ENCODE assay signal across 12 cellular contexts in genomic region chr7:105354383-105354782, GRCh38. TPM values are rescaled to one million over a fixed set of nuclear protein-coding genes. Genes with fewer than 3 reads are reported as not detected.
A peak's percentile ranks its signal among the peaks of the same experiment; 100 is the strongest.
DNase-seq lines count a peak whose midpoint lies in the region; ATAC-seq and TF ChIP-seq lines count a peak whose summit lies in the region.
"Had no signal": no experiment of that assay in that cellular context is flagged by ENCODE, and none has a peak within 500 bp of the region (broad histone marks: within the 10 kb centered on the region; RNA-seq: fewer than 3 reads in every experiment).

No MANE protein-coding gene starts in this region.

- H3K27ac Mint-ChIP-seq in CD8-positive, alpha-beta T cell = peak overlapping the region; percentile 89
- H3K27ac Mint-ChIP-seq in brain = peak overlapping the region in 3 of 5 experiments; percentile 13 to 32 (median 19)

- no peak overlapping the region for H3K4me3 Mint-ChIP-seq in CD8-positive, alpha-beta T cell
- H3K4me3 Mint-ChIP-seq in brain = no peak overlapping the region

- POLR2A ChIA-PET in CD8-positive, alpha-beta T cell (lab: Charles Lee) = no interaction called here

- no peaks in the 10 kb centered on the region for H3K36me3 ChIP-seq in CD8-positive, alpha-beta T cell (ENCODE audit: insufficient read depth, low read length)
- H3K36me3 ChIP-seq in neutrophil (no peaks in the 10 kb centered on the region), right atrium auricular region (no peaks in the 10 kb centered on the region)

- no peaks in the 10 kb centered on the region for H3K27me3 ChIP-seq in CD8-positive, alpha-beta T cell (ENCODE audit: insufficient read depth, low read length)
- no peaks in the 10 kb centered on the region for H3K27me3 ChIP-seq in neutrophil
- no peaks in the 10 kb centered on the region for H3K27me3 ChIP-seq in right atrium auricular region

- H3K9me3 Mint-ChIP-seq in CD8-positive, alpha-beta T cell = no peaks in the 10 kb centered on the region
- peaks cover 0 to 11% (median 4%) of the 10 kb centered on the region in 5 experiments for H3K9me3 Mint-ChIP-seq in brain
- H3K9me3 Mint-ChIP-seq: activated naive CD4-positive, alpha-beta T cell treated with anti-CD3 and anti-CD28 coated beads, Interleukin-2, amount 50 U/mL, for 72 hours had no signal

- no peaks in the 10 kb centered on the region for H3K9me3 ChIP-seq in CD8-positive, alpha-beta T cell (ENCODE audit: low read length)
- H3K9me3 ChIP-seq in neutrophil = no peaks in the 10 kb centered on the region
- H3K9me3 ChIP-seq in right atrium auricular region = no peaks in the 10 kb centered on the region

- intact Hi-C loops in CD8-positive, alpha-beta T cell (cut with DNase I, micrococcal nuclease) = no loop called here
- intact Hi-C loops in Right ventricle myocardium superior (cut with DNase I) = no loop called here

- CTCF ChIA-PET in CD8-positive, alpha-beta T cell (lab: Charles Lee) = interaction anchor here (1.5 kb wide), 1 partner anchor 44 kb away, joined by 3 read pairs; no protein-coding TSS in a partner anchor

- peaks cover 64% of the 10 kb centered on the region for H3K4me1 Mint-ChIP-seq in CD8-positive, alpha-beta T cell (ENCODE audit: low read depth)
- H3K4me1 Mint-ChIP-seq in brain = peaks cover 47% of the 10 kb centered on the region

- H3K4me1 ChIP-seq in CD8-positive, alpha-beta T cell (ENCODE audit: insufficient read depth, low read length) = peaks cover 49% of the 10 kb centered on the region
- peaks cover 47 to 52% of the 10 kb centered on the region in 2 experiments for H3K4me1 ChIP-seq in neutrophil (ENCODE audit: control insufficient read depth in 1 of 2, insufficient read depth in 1 of 2, low read depth in 1 of 2, low read length in 1 of 2)
- peaks cover 0 to 32% of the 10 kb centered on the region in 2 donors for H3K4me1 ChIP-seq in right atrium auricular region

- H3K36me3 Mint-ChIP-seq in CD8-positive, alpha-beta T cell = no peaks in the 10 kb centered on the region
- H3K36me3 Mint-ChIP-seq in brain = peaks cover 18% of the 10 kb centered on the region
- H3K36me3 Mint-ChIP-seq: activated naive CD4-positive, alpha-beta T cell treated with anti-CD3 and anti-CD28 coated beads, Interleukin-2, amount 50 U/mL, for 72 hours had no signal

- no peak overlapping the region for H3K4me3 ChIP-seq in CD8-positive, alpha-beta T cell (ENCODE audit: low read depth, low read length)
- no peak overlapping the region for H3K4me3 ChIP-seq in neutrophil (ENCODE audit: low read depth in 1 of 2, low read length in 1 of 2)
- H3K4me3 ChIP-seq in right atrium auricular region = no peak overlapping the region

- no peaks in the 10 kb centered on the region for H3K27me3 Mint-ChIP-seq in CD8-positive, alpha-beta T cell (ENCODE audit: low read depth)
- no peaks in the 10 kb centered on the region for H3K27me3 Mint-ChIP-seq in brain

- no peak for ATAC-seq in CD8-positive, alpha-beta T cell
- ATAC-seq in Right ventricle myocardium superior (ENCODE audit: poor library complexity) = no peak

- no peak overlapping the region for H3K27ac ChIP-seq in CD8-positive, alpha-beta T cell (ENCODE audit: low read depth, low read length)
- peak overlapping the region; percentile 93 for H3K27ac ChIP-seq in neutrophil
- H3K27ac ChIP-seq in right atrium auricular region = no peak overlapping the region

- no peak for TF ChIP-seq CTCF in CD8-positive, alpha-beta T cell (IDR thresholded peaks at IDR 0.05)
- TF ChIP-seq CTCF in brain (conservative IDR thresholded peaks at IDR 0.05) (no peak), neutrophil (IDR thresholded peaks at IDR 0.05) (no peak), right atrium auricular region (IDR thresholded peaks at IDR 0.05) (no peak)

- no peak for DNase-seq in CD8-positive, alpha-beta T cell
- DNase-seq in NAMALWA (ENCODE audit: low spot score) (peak; percentile 55), amygdala (lab: John Stamatoyannopoulos, UW) (no peak), right atrium auricular region (ENCODE audit: low spot score) (no peak), SHP77 treated with DMSO at 0.1 percent for 48 hours (lab: John Stamatoyannopoulos, UW) (no peak), Right ventricle myocardium superior (no peak)
- DNase-seq: Calu3; NCI-H1417; stimulated activated CD4-positive, alpha-beta T cell treated with anti-CD3 and anti-CD28 coated beads, Interleukin-12 subunit alpha, Interleukin-12 subunit beta, amount 100 ng/mL, for 4 hours had no signal

RNA-seq across cellular contexts. Expression of gene SRPK2, which starts 34.3 kb away (rescaled TPM):
- 10 to 100 TPM; 29.2 to 29.7 TPM for total RNA-seq in CD8-positive, alpha-beta T cell
- 37.0 TPM for polyA plus RNA-seq in brain (ENCODE audit: insufficient read depth, low read depth, low replicate concordance)
- 10 to 100 TPM; 19.8 to 20.9 TPM for total RNA-seq in right atrium auricular region
- total RNA-seq in Right ventricle myocardium superior = 28.8 TPM
